ENCODE assay signal across 1 cellular context in genomic region chr17:2336215-2337151, GRCh38.
TF ChIP-seq lines count a peak whose summit lies in the region.

TSS of gene TSR1 (minus strand) at chr17:2336457. CDS start at chr17:2336427, 30 bp downstream.

TF ChIP-seq in SK-N-SH, 30 proteins besides CTCF, POLR2A, EP300 and RAD21 (continued from another document):
- TF ChIP-seq PBX3 (IDR thresholded peaks at IDR 0.05), result no peak
- no peak for TF ChIP-seq NFIC (IDR thresholded peaks at IDR 0.05; ENCODE audit: borderline replicate concordance)
- TF ChIP-seq YY1 (IDR thresholded peaks at IDR 0.05; ENCODE audit: low read depth), result peak; percentile 95
- no peak for TF ChIP-seq TCF12 (IDR thresholded peaks at IDR 0.05)
- no peak for TF ChIP-seq NRF1 (IDR thresholded peaks at IDR 0.05; ENCODE audit: low read depth, low read length)
- TF ChIP-seq MEF2A (IDR thresholded peaks at IDR 0.05; ENCODE audit: borderline replicate concordance, low read depth), result no peak
- TF ChIP-seq RCOR1 (IDR thresholded peaks at IDR 0.05; ENCODE audit: low read length), result no peak; the same call in 1 of the 2 replicates
- TF ChIP-seq MXI1 (IDR thresholded peaks at IDR 0.05; ENCODE audit: low read depth, low read length), result peak; percentile 96
- TF ChIP-seq JUND (IDR thresholded peaks at IDR 0.05), result no peak
- TF ChIP-seq, protein P1, sequence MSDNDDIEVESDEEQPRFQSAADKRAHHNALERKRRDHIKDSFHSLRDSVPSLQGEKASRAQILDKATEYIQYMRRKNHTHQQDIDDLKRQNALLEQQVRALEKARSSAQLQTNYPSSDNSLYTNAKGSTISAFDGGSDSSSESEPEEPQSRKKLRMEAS (IDR thresholded peaks at IDR 0.05; ENCODE audit: low read depth), result peak; percentile 99
- TF ChIP-seq, protein P2, sequence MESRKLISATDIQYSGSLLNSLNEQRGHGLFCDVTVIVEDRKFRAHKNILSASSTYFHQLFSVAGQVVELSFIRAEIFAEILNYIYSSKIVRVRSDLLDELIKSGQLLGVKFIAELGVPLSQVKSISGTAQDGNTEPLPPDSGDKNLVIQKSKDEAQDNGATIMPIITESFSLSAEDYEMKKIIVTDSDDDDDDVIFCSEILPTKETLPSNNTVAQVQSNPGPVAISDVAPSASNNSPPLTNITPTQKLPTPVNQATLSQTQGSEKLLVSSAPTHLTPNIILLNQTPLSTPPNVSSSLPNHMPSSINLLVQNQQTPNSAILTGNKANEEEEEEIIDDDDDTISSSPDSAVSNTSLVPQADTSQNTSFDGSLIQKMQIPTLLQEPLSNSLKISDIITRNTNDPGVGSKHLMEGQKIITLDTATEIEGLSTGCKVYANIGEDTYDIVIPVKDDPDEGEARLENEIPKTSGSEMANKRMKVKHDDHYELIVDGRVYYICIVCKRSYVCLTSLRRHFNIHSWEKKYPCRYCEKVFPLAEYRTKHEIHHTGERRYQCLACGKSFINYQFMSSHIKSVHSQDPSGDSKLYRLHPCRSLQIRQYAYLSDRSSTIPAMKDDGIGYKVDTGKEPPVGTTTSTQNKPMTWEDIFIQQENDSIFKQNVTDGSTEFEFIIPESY (IDR thresholded peaks at IDR 0.05; ENCODE audit: borderline replicate concordance, low read depth), result peak; percentile 88
- peak; percentile 96 for TF ChIP-seq POLR2AphosphoS5 (IDR thresholded peaks at IDR 0.05; ENCODE audit: low read depth, low read length)
- TF ChIP-seq SMC3 (IDR thresholded peaks at IDR 0.05; ENCODE audit: low read depth, low read length), result no peak; the same call in 1 of the 2 replicates
- TF ChIP-seq, protein P3, sequence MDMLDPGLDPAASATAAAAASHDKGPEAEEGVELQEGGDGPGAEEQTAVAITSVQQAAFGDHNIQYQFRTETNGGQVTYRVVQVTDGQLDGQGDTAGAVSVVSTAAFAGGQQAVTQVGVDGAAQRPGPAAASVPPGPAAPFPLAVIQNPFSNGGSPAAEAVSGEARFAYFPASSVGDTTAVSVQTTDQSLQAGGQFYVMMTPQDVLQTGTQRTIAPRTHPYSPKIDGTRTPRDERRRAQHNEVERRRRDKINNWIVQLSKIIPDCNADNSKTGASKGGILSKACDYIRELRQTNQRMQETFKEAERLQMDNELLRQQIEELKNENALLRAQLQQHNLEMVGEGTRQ (IDR thresholded peaks at IDR 0.05; ENCODE audit: borderline replicate concordance, low read depth, low read length), result no peak
- TF ChIP-seq FOXJ3 (CRISPR knock-in tag; IDR thresholded peaks at IDR 0.05), result peak; percentile 27; the same call in 1 of the 2 replicates
